Comparison of ENCODE assay signal across 17 cellular contexts in the genomic region with DNA sequence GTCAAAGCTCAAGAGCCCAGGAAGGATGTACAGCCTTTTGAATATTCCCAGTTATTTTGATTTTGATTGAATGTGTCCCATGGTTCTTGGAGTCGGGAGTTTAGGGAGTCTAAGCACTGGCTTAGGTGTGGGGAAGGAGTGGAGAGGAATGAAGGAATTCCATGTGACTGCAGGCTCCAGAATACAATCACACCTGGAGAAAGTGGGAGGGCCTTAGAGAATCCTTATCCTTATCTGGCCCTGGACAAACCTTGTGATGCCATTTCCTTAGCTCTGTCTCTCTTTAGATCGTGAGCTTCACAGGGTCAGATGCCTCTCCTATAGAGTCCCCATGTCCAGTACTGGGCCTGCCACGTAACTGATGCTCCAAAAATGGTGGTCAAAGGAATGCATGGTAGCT.
"Had no signal": no experiment of that assay in that cellular context is flagged by ENCODE, and none has a peak within 500 bp of the region (broad histone marks: within the 10 kb centered on the region; RNA-seq: fewer than 3 reads in every experiment).

No MANE protein-coding gene starts in this region.

- H3K27me3 Mint-ChIP-seq: stimulated activated naive CD8-positive, alpha-beta T cell treated with anti-CD3 and anti-CD28 coated beads, Interleukin-15, Interleukin-2, amounts not matched to agents 100 ng/mL and 50 ng/mL, for 24 hours had no signal

- H3K36me3 ChIP-seq: breast epithelium, sigmoid colon had no signal

- ATAC-seq: esophagus mucosa, left cardiac atrium had no signal

- H3K36me3 Mint-ChIP-seq: activated naive CD8-positive, alpha-beta T cell treated with anti-CD3 and anti-CD28 coated beads, Interleukin-2, amount 10 ng/mL, durations not matched to agents 7 days and 5 days had no signal

- FAIRE-seq: endometrium had no signal

- H3K9me3 Mint-ChIP-seq: activated naive CD8-positive, alpha-beta T cell treated with anti-CD3 and anti-CD28 coated beads, Interleukin-2, amount 10 ng/mL, durations not matched to agents 7 days and 5 days; activated T-helper 2 cell treated with anti-CD3 and anti-CD28 coated beads, Interferon-gamma antibody, Interleukin-2, Interleukin-4, amounts not matched to agents 10 μg/mL and 5 μg/mL and 100 μg/mL, durations not matched to agents 14 hours and 24 hours and 36 hours; nephron; stimulated activated naive CD8-positive, alpha-beta T cell treated with anti-CD3 and anti-CD28 coated beads, Interleukin-15, Interleukin-2, amounts not matched to agents 100 ng/mL and 50 ng/mL, for 24 hours had no signal

- H3K4me3 Mint-ChIP-seq: activated naive CD8-positive, alpha-beta T cell treated with anti-CD3 and anti-CD28 coated beads, Interleukin-2, amount 10 ng/mL, durations not matched to agents 7 days and 5 days; nephron; stimulated activated naive CD8-positive, alpha-beta T cell treated with anti-CD3 and anti-CD28 coated beads, Interleukin-15, Interleukin-2, amounts not matched to agents 100 ng/mL and 50 ng/mL, for 24 hours had no signal

- DNase-seq: activated CD4-positive, alpha-beta T cell treated with anti-CD3 and anti-CD28 coated beads for 4 hours; activated naive CD8-positive, alpha-beta T cell treated with anti-CD3 and anti-CD28 coated beads, Interleukin-2, amount 10 ng/mL, durations not matched to agents 7 days and 5 days; aorta; dorsolateral prefrontal cortex; left cardiac atrium; sigmoid colon; stimulated activated CD4-positive, alpha-beta T cell treated with anti-CD3 and anti-CD28 coated beads, Interleukin-2, amount 100 ng/mL, for 24 hours; T-helper 1 cell; testis had no signal

- H3K27ac Mint-ChIP-seq: activated naive CD8-positive, alpha-beta T cell treated with anti-CD3 and anti-CD28 coated beads, Interleukin-2, amount 10 ng/mL, durations not matched to agents 7 days and 5 days; activated T-helper 2 cell treated with anti-CD3 and anti-CD28 coated beads, Interferon-gamma antibody, Interleukin-2, Interleukin-4, amounts not matched to agents 10 μg/mL and 5 μg/mL and 100 μg/mL, durations not matched to agents 14 hours and 24 hours and 36 hours; nephron; stimulated activated naive CD8-positive, alpha-beta T cell treated with anti-CD3 and anti-CD28 coated beads, Interleukin-15, Interleukin-2, amounts not matched to agents 100 ng/mL and 50 ng/mL, for 24 hours had no signal

- H3K9me3 ChIP-seq: breast epithelium, sigmoid colon, testis had no signal

- H3K4me1 ChIP-seq: breast epithelium had no signal

- H3K4me3 ChIP-seq: breast epithelium, dorsolateral prefrontal cortex, lung, sigmoid colon, testis had no signal

- H3K27ac ChIP-seq: breast epithelium, dorsolateral prefrontal cortex, sigmoid colon, testis, VCaP had no signal

- H3K27me3 ChIP-seq: breast epithelium, dorsolateral prefrontal cortex, sigmoid colon, testis had no signal
